10 cellular contexts compared by ENCODE assay signal in the genomic region with DNA sequence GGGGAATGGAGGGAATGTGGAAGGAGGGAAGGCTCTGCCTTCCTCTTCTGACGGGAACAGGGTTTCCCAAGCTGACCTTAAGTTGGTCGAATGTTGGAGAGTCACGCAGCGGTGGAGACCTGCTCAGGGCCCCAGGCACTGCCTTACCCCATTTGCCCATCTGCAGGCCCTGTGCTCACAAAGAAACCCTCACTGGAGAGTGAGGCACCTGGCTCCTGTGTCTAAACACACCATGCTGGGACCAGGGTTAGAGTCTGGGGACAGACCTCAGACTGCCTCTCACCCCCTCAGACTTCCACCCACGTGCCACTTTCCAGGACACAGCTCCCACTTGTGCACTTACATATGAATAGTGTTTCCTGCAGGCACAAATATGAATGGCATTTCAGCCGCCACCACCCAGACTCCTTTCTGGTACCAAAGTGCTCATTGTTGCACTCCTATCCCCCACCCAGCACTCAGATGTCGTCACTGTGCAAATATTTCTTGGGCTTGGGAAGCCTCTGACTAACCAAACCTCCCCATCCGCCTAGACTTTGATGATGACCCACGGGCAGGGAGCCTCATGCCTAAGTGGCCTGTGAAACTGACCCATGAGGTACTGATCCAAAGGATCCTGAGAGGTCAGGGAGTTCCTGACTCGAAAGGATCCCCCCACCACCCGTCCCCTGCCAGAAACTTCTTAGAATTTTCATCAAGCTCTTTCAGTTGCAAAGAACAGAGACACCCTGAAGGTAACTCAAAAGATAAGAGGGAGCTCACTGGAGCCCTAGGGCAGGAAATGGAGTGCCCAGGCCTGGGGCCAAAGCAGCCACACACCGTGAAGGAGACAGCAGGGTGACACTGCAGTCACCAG.
DNase-seq lines count a peak whose midpoint lies in the region; ATAC-seq, FAIRE-seq and TF ChIP-seq lines count a peak whose summit lies in the region.
"Had no signal": no experiment of that assay in that cellular context is flagged by ENCODE, and none has a peak within 500 bp of the region (broad histone marks: within the 10 kb centered on the region; RNA-seq: fewer than 3 reads in every experiment).

No MANE protein-coding gene starts in this region.

- H3K27me3 ChIP-seq in mammary epithelial cell (ENCODE audit: insufficient read depth, low read length) (no peaks in the 10 kb centered on the region), lung (ENCODE audit: control insufficient read depth, insufficient read depth) (no peaks in the 10 kb centered on the region)

- H3K4me3 ChIP-seq in mammary epithelial cell (replicated peaks in 1 of 3; ENCODE audit: insufficient read depth in 1 of 3, low read depth in 2 of 3, low read length in 3 of 3) (no peak overlapping the region), lung (no peak overlapping the region)

- H3K79me2 ChIP-seq in mammary epithelial cell (ENCODE audit: insufficient read depth, low read length), result no peaks in the 10 kb centered on the region

- WGBS in mammary epithelial cell (ENCODE audit: low coverage, missing lambda C conversion rate), result 46% methylated on average over 12 of the region's 12 CpGs
- 43 to 76% methylated on average over 12 of the region's 12 CpGs for WGBS in lung, 2 donors

- in situ Hi-C loops in mammary epithelial cell (cut with MboI; ENCODE audit: low sequenced_read_pairs in 2 of 2), result no loop called here

- peak; percentile 76 for ATAC-seq in lung (ENCODE audit: insufficient read depth, low FRiP score)

- H3K27me3 Mint-ChIP-seq in activated naive CD4-positive, alpha-beta T cell treated with anti-CD3 and anti-CD28 coated beads, Interleukin-2, amount 10 ng/mL, durations not matched to agents 7 days and 5 days, result peaks cover 9% of the 10 kb centered on the region
- H3K27me3 Mint-ChIP-seq: CD4-positive, alpha-beta T cell had no signal

- FAIRE-seq in urothelium cell line (lab: Jason Lieb, UNC), result peak; percentile 97

- H3K36me3 ChIP-seq in mammary epithelial cell (ENCODE audit: insufficient read depth, low read length), result no peaks in the 10 kb centered on the region
- H3K36me3 ChIP-seq in lung (ENCODE audit: control insufficient read depth in 2 of 2, insufficient read depth in 2 of 2, low read length in 2 of 2), result peaks cover 0 to 2% of the 10 kb centered on the region in 2 donors

- peak overlapping the region; percentile 58 for H3K27ac Mint-ChIP-seq in activated naive CD4-positive, alpha-beta T cell treated with anti-CD3 and anti-CD28 coated beads, Interleukin-2, amount 10 ng/mL, durations not matched to agents 7 days and 5 days

- H3K9me3 Mint-ChIP-seq in activated naive CD4-positive, alpha-beta T cell treated with anti-CD3 and anti-CD28 coated beads, Interleukin-2, amount 10 ng/mL, durations not matched to agents 7 days and 5 days, result no peaks in the 10 kb centered on the region
- H3K9me3 Mint-ChIP-seq: CD4-positive, alpha-beta T cell had no signal

- H3K4me3 Mint-ChIP-seq in activated naive CD4-positive, alpha-beta T cell treated with anti-CD3 and anti-CD28 coated beads, Interleukin-2, amount 10 ng/mL, durations not matched to agents 7 days and 5 days, result no peak overlapping the region
- H3K4me3 Mint-ChIP-seq: CD4-positive, alpha-beta T cell had no signal

- H3K36me3 Mint-ChIP-seq in activated naive CD4-positive, alpha-beta T cell treated with anti-CD3 and anti-CD28 coated beads, Interleukin-2, amount 10 ng/mL, durations not matched to agents 7 days and 5 days, result peaks cover 9% of the 10 kb centered on the region

- H2AFZ ChIP-seq in mammary epithelial cell (ENCODE audit: low read depth, low read length), result no peak overlapping the region

- DNase-seq in activated naive CD4-positive, alpha-beta T cell treated with anti-CD3 and anti-CD28 coated beads, Interleukin-2, amount 10 ng/mL, durations not matched to agents 7 days and 5 days, result no peak
- DNase-seq in activated naive CD4-positive, alpha-beta T cell treated with anti-CD3 and anti-CD28 coated beads, Interleukin-2, amount 50 U/mL, for 16 hours, result no peak
- DNase-seq in mammary epithelial cell (peak; percentile 86), lung (ENCODE audit: low spot score) (peak; percentile 89), urothelium cell line (ENCODE audit: low spot score) (peak; percentile 97), AML-193 (lab: John Stamatoyannopoulos, UW) (no peak)
- DNase-seq in activated CD4-positive, alpha-beta T cell treated with anti-CD3 and anti-CD28 coated beads, Interleukin-2, amount 50 U/mL, for 1 hour, result no peak
- DNase-seq in stimulated activated naive CD4-positive, alpha-beta T cell treated with Interleukin-2 at 50 U/mL for 16 hours (lab: John Stamatoyannopoulos, UW), result no peak
- DNase-seq: CD4-positive, alpha-beta T cell; NCI-H146 had no signal

- CTCF ChIA-PET in activated naive CD4-positive, alpha-beta T cell treated with anti-CD3 and anti-CD28 coated beads, Interleukin-2, amount 10 ng/mL, durations not matched to agents 7 days and 5 days (lab: Charles Lee), result no interaction called here
- CTCF ChIA-PET in mammary epithelial cell (lab: Charles Lee; ENCODE audit: low non-redundant PET), result no interaction called here

- H3K27ac ChIP-seq in mammary epithelial cell (ENCODE audit: insufficient read depth, low read depth, low read length) (peak overlapping the region; percentile 83), lung (ENCODE audit: low read depth in 1 of 2, low read length in 1 of 2) (peak overlapping the region in 1 of 2 donors; percentile 86)

- TF ChIP-seq CTCF in mammary epithelial cell (conservative IDR thresholded peaks at IDR 0.05 in 1 of 2, IDR thresholded peaks at IDR 0.05 in 1 of 2; ENCODE audit: extremely low read depth in 1 of 2, insufficient read depth in 1 of 2, low read depth in 1 of 2, low read length in 2 of 2) (no peak), lung (IDR thresholded peaks at IDR 0.05; ENCODE audit: control extremely low read depth, extremely low read depth) (no peak)

- peak overlapping the region; percentile 4 for H3K9ac ChIP-seq in mammary epithelial cell (ENCODE audit: insufficient read depth, low read length)

- H3K4me1 Mint-ChIP-seq in activated naive CD4-positive, alpha-beta T cell treated with anti-CD3 and anti-CD28 coated beads, Interleukin-2, amount 10 ng/mL, durations not matched to agents 7 days and 5 days, result peaks cover 12% of the 10 kb centered on the region

- H3K9me3 ChIP-seq in mammary epithelial cell (replicated peaks; ENCODE audit: insufficient read depth, low read length) (no peaks in the 10 kb centered on the region), lung (ENCODE audit: control insufficient read depth in 2 of 2, insufficient read depth in 1 of 2, low read length in 1 of 2) (no peaks in the 10 kb centered on the region)

- H4K20me1 ChIP-seq in mammary epithelial cell (ENCODE audit: insufficient read depth, low read length), result no peaks in the 10 kb centered on the region

- peaks cover 29% of the 10 kb centered on the region for H3K4me1 ChIP-seq in mammary epithelial cell (ENCODE audit: insufficient read depth, low read length)
- H3K4me1 ChIP-seq in lung (ENCODE audit: control insufficient read depth in 2 of 2, insufficient read depth in 2 of 2, low read length in 2 of 2), result peaks cover 4 to 52% of the 10 kb centered on the region in 2 donors

- dilution Hi-C loops in mammary epithelial cell (cut with HindIII; ENCODE audit: low sequenced_read_pairs), result no loop called here

- H3K4me2 ChIP-seq in mammary epithelial cell (ENCODE audit: insufficient read depth, low read depth, low read length), result peak overlapping the region; percentile 13

- no TSS peak for BruUV-seq in mammary epithelial cell (replicated peaks; lab: Mats Ljungman, UMichigan)

- intact Hi-C loops in mammary epithelial cell (cut with micrococcal nuclease), result no loop called here

Comparison
In these comparisons a context has a peak if more than half of its experiments do, and no peak if none do; other contexts are left out.
1. DNase-seq: peak in mammary epithelial cell (single experiment), lung (single experiment) and urothelium cell line (single experiment); none in activated naive CD4-positive, alpha-beta T cell treated with anti-CD3 and anti-CD28 coated beads, Interleukin-2, amount 10 ng/mL, durations not matched to agents 7 days and 5 days (single experiment), activated naive CD4-positive, alpha-beta T cell treated with anti-CD3 and anti-CD28 coated beads, Interleukin-2, amount 50 U/mL, for 16 hours (single experiment), AML-193 (0 of 2), activated CD4-positive, alpha-beta T cell treated with anti-CD3 and anti-CD28 coated beads, Interleukin-2, amount 50 U/mL, for 1 hour (single experiment) and stimulated activated naive CD4-positive, alpha-beta T cell treated with Interleukin-2 at 50 U/mL for 16 hours (single experiment).